Comparison of ENCODE assay signal across 8 cellular contexts in the genomic region with DNA sequence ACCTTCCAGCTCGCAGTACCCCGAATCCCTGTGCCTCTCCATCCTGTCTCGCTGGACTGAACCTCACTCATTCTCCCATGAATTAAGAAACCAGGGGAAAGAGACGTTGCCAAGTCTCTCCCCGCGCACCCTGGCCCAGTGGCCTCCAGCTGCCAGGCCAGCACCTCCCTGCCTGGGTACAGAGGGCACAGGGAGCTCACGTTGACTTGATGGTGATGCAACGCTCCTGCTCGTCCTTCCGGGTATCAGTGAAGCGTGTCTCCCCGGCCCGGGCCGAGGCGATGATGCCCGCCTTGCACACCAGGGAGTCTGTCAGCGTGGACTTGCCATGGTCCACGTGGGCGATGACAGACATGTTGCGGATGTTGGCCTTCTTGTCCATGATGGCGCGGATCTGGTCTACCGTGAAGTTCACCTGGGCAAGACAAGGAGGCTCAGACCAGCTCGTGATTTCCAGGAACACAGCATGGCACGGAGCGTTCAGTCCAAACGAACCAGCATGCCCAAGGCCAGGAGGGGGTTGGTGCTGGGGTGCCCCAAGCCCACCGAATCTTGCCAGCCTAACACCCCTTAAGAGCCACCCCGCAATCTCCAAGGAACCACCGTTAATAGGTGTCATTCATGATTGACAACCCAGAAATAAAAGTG. TPM values are rescaled to one million over a fixed set of nuclear protein-coding genes. Genes with fewer than 3 reads are reported as not detected.
DNase-seq lines count a peak whose midpoint lies in the region; ATAC-seq and TF ChIP-seq lines count a peak whose summit lies in the region.

No MANE protein-coding gene starts in this region.

- CTCF ChIA-PET in activated CD4-positive, alpha-beta T cell treated with anti-CD3 and anti-CD28 coated beads for 36 hours (lab: Charles Lee), result interaction anchor here (0.6 kb wide), 1 partner anchor 22 kb away, joined by 3 read pairs; no protein-coding TSS in a partner anchor

- peak; percentile 53 for DNase-seq in activated CD4-positive, alpha-beta T cell treated with anti-CD3 and anti-CD28 coated beads for 36 hours
- DNase-seq in activated CD4-positive, alpha-beta T cell treated with anti-CD3 and anti-CD28 coated beads for 1 hour, result no peak
- DNase-seq in RKO (ENCODE audit: low spot score) (peak; percentile 64), dorsolateral prefrontal cortex (no peak)

- peak overlapping the region in 54 of 59 donors; percentile 21 to 99 (median 96) for H3K27ac ChIP-seq in dorsolateral prefrontal cortex
- peak overlapping the region; percentile 95 to 96 for H3K27ac ChIP-seq in mucosa of rectum (ENCODE audit: low read depth in 2 of 2, low read length in 2 of 2)

- H3K27me3 ChIP-seq in dorsolateral prefrontal cortex, result no peaks in the 10 kb centered on the region
- no peaks in the 10 kb centered on the region for H3K27me3 ChIP-seq in mucosa of rectum (ENCODE audit: control insufficient read depth in 2 of 2, insufficient read depth in 2 of 2, low read length in 2 of 2)

- H3K4me1 ChIP-seq in mucosa of rectum (ENCODE audit: control insufficient read depth in 2 of 2, insufficient read depth in 2 of 2, low read length in 2 of 2), result peaks cover 36 to 38% of the 10 kb centered on the region in 2 donors

- no peaks in the 10 kb centered on the region for H3K9me3 Mint-ChIP-seq in activated CD4-positive, alpha-beta T cell treated with anti-CD3 and anti-CD28 coated beads for 36 hours (ENCODE audit: low read depth)

- H3K4me3 Mint-ChIP-seq in activated CD4-positive, alpha-beta T cell treated with anti-CD3 and anti-CD28 coated beads for 36 hours, result peak overlapping the region; percentile 87

- peaks cover 52 to 53% of the 10 kb centered on the region in 2 donors for H3K36me3 ChIP-seq in mucosa of rectum (ENCODE audit: control insufficient read depth in 2 of 2, insufficient read depth in 2 of 2, low read length in 2 of 2)

- no peak for ATAC-seq in activated CD4-positive, alpha-beta T cell treated with anti-CD3 and anti-CD28 coated beads for 36 hours
- no peak for ATAC-seq in GM18498 (IDR thresholded peaks at IDR 0.05; ENCODE audit: unreplicated experiment)
- no peak for ATAC-seq in HG03520 (IDR thresholded peaks at IDR 0.05; ENCODE audit: unreplicated experiment)
- ATAC-seq in GM18520 (IDR thresholded peaks at IDR 0.05; ENCODE audit: unreplicated experiment), result no peak

- H3K27ac Mint-ChIP-seq in activated CD4-positive, alpha-beta T cell treated with anti-CD3 and anti-CD28 coated beads for 36 hours, result peak overlapping the region; percentile 94

- POLR2A ChIA-PET in activated CD4-positive, alpha-beta T cell treated with anti-CD3 and anti-CD28 coated beads for 36 hours (lab: Charles Lee), result interaction anchor here (1.0 to 2.8 kb wide), 3 partner anchors 8 to 23 kb away, joined by 3 to 30 read pairs (median 25); partner anchors contain the start of genes DAPK3 and PIAS4

- H3K27me3 Mint-ChIP-seq in activated CD4-positive, alpha-beta T cell treated with anti-CD3 and anti-CD28 coated beads for 36 hours, result no peaks in the 10 kb centered on the region

- peaks cover 59% of the 10 kb centered on the region for H3K36me3 Mint-ChIP-seq in activated CD4-positive, alpha-beta T cell treated with anti-CD3 and anti-CD28 coated beads for 36 hours (ENCODE audit: low read depth)

- H3K4me3 ChIP-seq in dorsolateral prefrontal cortex (peak overlapping the region; percentile 65 to 100 (median 92)), mucosa of rectum (ENCODE audit: low read length in 2 of 2) (peak overlapping the region; percentile 80 to 99)

- H3K4me1 Mint-ChIP-seq in activated CD4-positive, alpha-beta T cell treated with anti-CD3 and anti-CD28 coated beads for 36 hours, result peaks cover 59% of the 10 kb centered on the region

- TF ChIP-seq CTCF in dorsolateral prefrontal cortex (IDR thresholded peaks at IDR 0.05 in 54 of 56, conservative IDR thresholded peaks at IDR 0.05 in 2 of 56; ENCODE audit: low read depth in 1 of 56, partially characterized antibody in 56 of 56), result no peak

- H3K9me3 ChIP-seq in mucosa of rectum (ENCODE audit: control insufficient read depth in 2 of 2, low read length in 2 of 2), result no peaks in the 10 kb centered on the region

- H3K9ac ChIP-seq in mucosa of rectum (ENCODE audit: low read depth in 1 of 2, low read length in 2 of 2), result peak overlapping the region; percentile 97

- intact Hi-C loops in activated CD4-positive, alpha-beta T cell treated with anti-CD3 and anti-CD28 coated beads for 36 hours (cut with DNase I, micrococcal nuclease), result loop anchor here in 1 of 2 experiments (2.0 to 10.0 kb wide), 3 partner anchors 357 to 1701 kb away; partner anchors contain the start of genes CACTIN, CHAF1A, HSD11B1L and MICOS13
- intact Hi-C loops in dorsolateral prefrontal cortex (cut with DNase I), result loop anchor here (2.0 to 5.0 kb wide), 3 partner anchors 13 to 473 kb away; partner anchors contain the start of genes DAPK3 (in 2 of the 2), ANKRD24 (in 1 of the 2), SIRT6 (in 1 of the 2) and UBXN6 (in 1 of the 2)

RNA-seq across cellular contexts. Expression of gene EEF2, which starts 1.2 kb away (rescaled TPM):
- total RNA-seq in activated CD4-positive, alpha-beta T cell treated with anti-CD3 and anti-CD28 coated beads for 36 hours, result 1,000 to 10,000 TPM; 3,116 to 3,255 TPM
- total RNA-seq in dorsolateral prefrontal cortex, result 1,000 to 10,000 TPM in 114 of 120 experiments, 100 to 1,000 TPM in 6; 863 to 1,554 (median 1,176) TPM

RNA-seq across cellular contexts. Expression of gene DAPK3, which starts 13.2 kb away (rescaled TPM):
- 10 to 100 TPM; 26.7 to 27.6 TPM for total RNA-seq in activated CD4-positive, alpha-beta T cell treated with anti-CD3 and anti-CD28 coated beads for 36 hours
- total RNA-seq in dorsolateral prefrontal cortex, result 10 to 100 TPM; 47.9 to 98.2 (median 67.8) TPM

RNA-seq across cellular contexts. Expression of gene PIAS4, which starts 23.5 kb away (rescaled TPM):
- 10 to 100 TPM; 23.0 to 37.3 TPM for total RNA-seq in activated CD4-positive, alpha-beta T cell treated with anti-CD3 and anti-CD28 coated beads for 36 hours
- 10 to 100 TPM; 24.8 to 57.8 (median 38.6) TPM for total RNA-seq in dorsolateral prefrontal cortex

RNA-seq across cellular contexts. Expression of gene NMRK2, which starts 51.2 kb away (rescaled TPM):
- not detected for total RNA-seq in activated CD4-positive, alpha-beta T cell treated with anti-CD3 and anti-CD28 coated beads for 36 hours
- 1 to 10 TPM in 2 of 120 experiments, under 1 TPM in 9, not detected in 109; 0.36 to 1.5 (median 0.75) TPM for total RNA-seq in dorsolateral prefrontal cortex

Comparison
In these comparisons a context has a peak if more than half of its experiments do, and no peak if none do; other contexts are left out.
1. DNase-seq: peak in activated CD4-positive, alpha-beta T cell treated with anti-CD3 and anti-CD28 coated beads for 36 hours (single experiment) and RKO (single experiment); none in activated CD4-positive, alpha-beta T cell treated with anti-CD3 and anti-CD28 coated beads for 1 hour (single experiment) and dorsolateral prefrontal cortex (0 of 10).